Comparison of ENCODE assay signal across 2 cellular contexts in genomic region chr2:197182668-197183067, GRCh38.
TF ChIP-seq lines count a peak whose summit lies in the region.

No MANE protein-coding gene starts in this region.

TF ChIP-seq in liver, 16 proteins besides CTCF, POLR2A, EP300 and RAD21 (continued from another document):
- TF ChIP-seq ZBTB33 (IDR thresholded peaks at IDR 0.05) (no peak), GABPA (IDR thresholded peaks at IDR 0.05 in 1 of 2, conservative IDR thresholded peaks at IDR 0.05 in 1 of 2) (no peak), RXRA (IDR thresholded peaks at IDR 0.05) (peak; percentile 22 to 73), FOXA1 (IDR thresholded peaks at IDR 0.05) (no peak)

TF ChIP-seq in HepG2, 621 proteins besides CTCF, POLR2A, EP300 and RAD21 (continued from another document):
- no peak for TF ChIP-seq ZNF451 (CRISPR knock-in tag; IDR thresholded peaks at IDR 0.05)
- no peak for TF ChIP-seq ZNF260 (CRISPR knock-in tag; IDR thresholded peaks at IDR 0.05; ENCODE audit: borderline replicate concordance, low read depth)
- no peak for TF ChIP-seq ELF1 (CRISPR knock-in tag; IDR thresholded peaks at IDR 0.05)
- no peak for TF ChIP-seq SNRNP70 (IDR thresholded peaks at IDR 0.05; ENCODE audit: low read depth, low read length)
- TF ChIP-seq GFI1 (CRISPR knock-in tag; IDR thresholded peaks at IDR 0.05; ENCODE audit: borderline replicate concordance): no peak
- TF ChIP-seq, protein P1, sequence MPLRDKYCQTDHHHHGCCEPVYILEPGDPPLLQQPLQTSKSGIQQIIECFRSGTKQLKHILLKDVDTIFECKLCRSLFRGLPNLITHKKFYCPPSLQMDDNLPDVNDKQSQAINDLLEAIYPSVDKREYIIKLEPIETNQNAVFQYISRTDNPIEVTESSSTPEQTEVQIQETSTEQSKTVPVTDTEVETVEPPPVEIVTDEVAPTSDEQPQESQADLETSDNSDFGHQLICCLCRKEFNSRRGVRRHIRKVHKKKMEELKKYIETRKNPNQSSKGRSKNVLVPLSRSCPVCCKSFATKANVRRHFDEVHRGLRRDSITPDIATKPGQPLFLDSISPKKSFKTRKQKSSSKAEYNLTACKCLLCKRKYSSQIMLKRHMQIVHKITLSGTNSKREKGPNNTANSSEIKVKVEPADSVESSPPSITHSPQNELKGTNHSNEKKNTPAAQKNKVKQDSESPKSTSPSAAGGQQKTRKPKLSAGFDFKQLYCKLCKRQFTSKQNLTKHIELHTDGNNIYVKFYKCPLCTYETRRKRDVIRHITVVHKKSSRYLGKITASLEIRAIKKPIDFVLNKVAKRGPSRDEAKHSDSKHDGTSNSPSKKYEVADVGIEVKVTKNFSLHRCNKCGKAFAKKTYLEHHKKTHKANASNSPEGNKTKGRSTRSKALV (CRISPR knock-in tag; IDR thresholded peaks at IDR 0.05): no peak
- TF ChIP-seq ADNP (CRISPR knock-in tag; IDR thresholded peaks at IDR 0.05): no peak
- TF ChIP-seq PAX8 (CRISPR knock-in tag; IDR thresholded peaks at IDR 0.05; ENCODE audit: borderline replicate concordance): no peak
- TF ChIP-seq KDM6A (CRISPR knock-in tag; IDR thresholded peaks at IDR 0.05; ENCODE audit: low read depth): no peak
- no peak for TF ChIP-seq ZNF781 (CRISPR knock-in tag; IDR thresholded peaks at IDR 0.05; ENCODE audit: borderline replicate concordance, not compliant biosample characterization)
- TF ChIP-seq FOXK2 (IDR thresholded peaks at IDR 0.05): no peak
- TF ChIP-seq SIX4 (CRISPR knock-in tag; IDR thresholded peaks at IDR 0.05): no peak
- no peak for TF ChIP-seq ZNF20 (CRISPR knock-in tag; IDR thresholded peaks at IDR 0.05)
- TF ChIP-seq ZFAT (CRISPR knock-in tag; conservative IDR thresholded peaks at IDR 0.05): no peak
